11 cellular contexts compared by ENCODE assay signal in the genomic region with DNA sequence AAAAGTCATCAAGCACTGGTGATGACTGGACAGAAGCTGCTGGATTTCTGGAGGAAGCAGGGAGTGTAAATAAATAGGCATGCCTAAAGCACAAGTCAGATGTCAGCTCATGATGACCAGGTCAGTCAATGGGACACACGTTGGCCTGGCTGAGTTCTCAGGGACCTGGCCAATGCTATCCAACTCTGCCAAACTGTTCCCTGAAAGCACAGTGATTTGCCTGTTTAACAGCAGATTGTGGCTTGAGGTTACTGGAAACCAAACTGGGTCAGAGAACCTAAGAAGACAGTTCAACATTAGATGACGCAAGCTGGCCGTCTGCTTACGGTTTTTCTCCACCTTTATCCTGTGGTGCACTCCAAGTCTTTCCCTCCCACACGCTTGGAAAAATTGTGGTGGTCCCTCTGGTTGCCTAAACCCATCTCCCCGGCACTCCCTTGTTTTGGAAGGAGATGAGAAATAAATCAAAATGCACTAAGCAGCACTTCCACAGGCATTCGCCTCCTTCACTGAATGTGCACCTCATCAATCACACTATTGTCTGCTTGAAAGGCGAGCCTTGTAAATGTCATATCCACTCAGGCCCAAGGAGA.
DNase-seq lines count a peak whose midpoint lies in the region; ATAC-seq and TF ChIP-seq lines count a peak whose summit lies in the region.
"Had no signal": no experiment of that assay in that cellular context is flagged by ENCODE, and none has a peak within 500 bp of the region (broad histone marks: within the 10 kb centered on the region; RNA-seq: fewer than 3 reads in every experiment).

No MANE protein-coding gene starts in this region.

- H3K27me3 ChIP-seq in fibroblast of lung (ENCODE audit: control insufficient read depth, insufficient read depth, low read length), result no peaks in the 10 kb centered on the region
- no peaks in the 10 kb centered on the region for H3K27me3 ChIP-seq in ovary
- H3K27me3 ChIP-seq in neuronal stem cell (ENCODE audit: control insufficient read depth in 3 of 3, insufficient read depth in 3 of 3, low read depth in 1 of 3, low read length in 3 of 3), result no peaks in the 10 kb centered on the region

- H2AFZ ChIP-seq in fibroblast of lung (ENCODE audit: low read length) (no peak overlapping the region), neuronal stem cell (ENCODE audit: low read length) (no peak overlapping the region), OCI-LY7 (ENCODE audit: low read length) (no peak overlapping the region)

- H3K9ac ChIP-seq in fibroblast of lung (ENCODE audit: insufficient read depth, low read length), result no peak overlapping the region
- no peak overlapping the region for H3K9ac ChIP-seq in neuronal stem cell (ENCODE audit: low read depth, low read length, poor library complexity)

- H4K8ac ChIP-seq in neuronal stem cell (ENCODE audit: low read depth, low read length), result no peak overlapping the region

- H3K4me1 ChIP-seq in fibroblast of lung (ENCODE audit: control insufficient read depth, extremely low read depth, insufficient read depth, low read length) (peaks cover 13% of the 10 kb centered on the region), ovary (ENCODE audit: insufficient read depth) (peaks cover 4% of the 10 kb centered on the region), neuronal stem cell (ENCODE audit: control insufficient read depth in 2 of 2, insufficient read depth in 1 of 2, low read depth in 1 of 2, low read length in 2 of 2) (peaks cover 29 to 33% of the 10 kb centered on the region in 2 donors), OCI-LY7 (ENCODE audit: insufficient read depth, low read length, poor library complexity, severe bottlenecking) (no peaks in the 10 kb centered on the region)

- H2BK15ac ChIP-seq in neuronal stem cell (ENCODE audit: low read length), result no peak overlapping the region

- no peak overlapping the region for H3K4ac ChIP-seq in neuronal stem cell (ENCODE audit: low read length)

- BruUV-seq in OCI-LY7 (replicated peaks; lab: Mats Ljungman, UMichigan), result no TSS peak

- ATAC-seq in GM21423 (IDR thresholded peaks at IDR 0.05; ENCODE audit: unreplicated experiment), result no peak
- ATAC-seq: activated CD4-positive, alpha-beta T cell treated with anti-CD3 and anti-CD28 coated beads for 36 hours; natural killer cell treated with Interleukin-12 subunit alpha and Interleukin-12 subunit beta and Interleukin-15 and Interleukin-18, amount 100 ng/mL, for 72 hours had no signal

- no peak overlapping the region for H3K18ac ChIP-seq in neuronal stem cell (ENCODE audit: low read length)

- DNase-seq in COLO829 (ENCODE audit: low spot score), result peak; percentile 80
- peak; percentile 95 for DNase-seq in M059J (ENCODE audit: low read depth)
- DNase-seq in fibroblast of lung (ENCODE audit: low read depth in 2 of 2), result peak; percentile 95 to 99
- DNase-seq in ovary, result peak; percentile 54 to 79 (median 68)
- no peak for DNase-seq in NCI-H2029 treated with DMSO at 0.1 percent for 48 hours (lab: John Stamatoyannopoulos, UW)
- DNase-seq in neuronal stem cell (ENCODE audit: low spot score), result no peak
- no peak for DNase-seq in OCI-LY7 (ENCODE audit: low spot score)
- DNase-seq: activated CD4-positive, alpha-beta T cell treated with anti-CD3 and anti-CD28 coated beads for 36 hours; erythroblast had no signal

- no peak for TF ChIP-seq EP300 in ovary (IDR thresholded peaks at IDR 0.05)

- no peak overlapping the region for H3K4me3 ChIP-seq in fibroblast of lung (replicated peaks in 1 of 4; ENCODE audit: control extremely low read depth in 1 of 4, insufficient read depth in 1 of 4, low read depth in 3 of 4, low read length in 4 of 4)
- no peak overlapping the region for H3K4me3 ChIP-seq in ovary
- H3K4me3 ChIP-seq in neuronal stem cell (ENCODE audit: low read length in 2 of 2), result no peak overlapping the region
- H3K4me3 ChIP-seq in OCI-LY7 (ENCODE audit: low read depth, low read length, poor library complexity, severe bottlenecking), result no peak overlapping the region

- TF ChIP-seq CTCF in fibroblast of lung (conservative IDR thresholded peaks at IDR 0.05 in 1 of 2, IDR thresholded peaks at IDR 0.05 in 1 of 2; ENCODE audit: low read depth in 1 of 2, low read length in 2 of 2), result no peak
- TF ChIP-seq CTCF in ovary (IDR thresholded peaks at IDR 0.05), result no peak
- TF ChIP-seq CTCF in OCI-LY7 (conservative IDR thresholded peaks at IDR 0.05; ENCODE audit: low read length), result no peak

- H3K79me2 ChIP-seq in fibroblast of lung (ENCODE audit: control insufficient read depth, insufficient read depth, low read length) (no peaks in the 10 kb centered on the region), OCI-LY7 (ENCODE audit: insufficient read depth, low read depth, low read length) (no peaks in the 10 kb centered on the region)

- H2BK120ac ChIP-seq in neuronal stem cell (ENCODE audit: low read depth, low read length), result no peak overlapping the region

- H2BK5ac ChIP-seq in neuronal stem cell (ENCODE audit: low read length), result no peak overlapping the region

- POLR2A ChIA-PET in OCI-LY7 (lab: Charles Lee), result no interaction called here

- intact Hi-C loops in ovary (cut with DNase I), result no loop called here
- intact Hi-C loops in OCI-LY7 (cut with micrococcal nuclease; ENCODE audit: unreplicated experiment), result no loop called here

- WGBS in ovary, 3 donors, result 38 to 66% (median 43%) methylated on average over 8 of the region's 8 CpGs
- WGBS in neuronal stem cell (ENCODE audit: extremely low coverage in 2 of 2, insufficient read length in 2 of 2, insufficient replicate concordance in 1 of 2), 2 donors, result no CpG with 5 or more reads among the region's 8 CpGs

- H3K9me3 ChIP-seq in fibroblast of lung (ENCODE audit: control insufficient read depth, insufficient read depth, low read depth, low read length), result no peaks in the 10 kb centered on the region
- H3K9me3 ChIP-seq in ovary, result no peaks in the 10 kb centered on the region
- H3K9me3 ChIP-seq in neuronal stem cell (replicated peaks in 1 of 2; ENCODE audit: control insufficient read depth in 2 of 2, insufficient read depth in 1 of 2, low read depth in 1 of 2, low read length in 2 of 2), result peaks cover 9 to 28% of the 10 kb centered on the region in 2 donors
- H3K9me3 ChIP-seq in OCI-LY7 (ENCODE audit: low read length), result peaks cover 14% of the 10 kb centered on the region; the same call in 1 of the 2 replicates

- H3K27ac ChIP-seq in fibroblast of lung (ENCODE audit: insufficient read depth, low read length), result peak overlapping the region; percentile 7
- H3K27ac ChIP-seq in ovary, result no peak overlapping the region
- H3K27ac ChIP-seq in neuronal stem cell (replicated peaks; ENCODE audit: low read length), result no peak overlapping the region
- H3K27ac ChIP-seq in OCI-LY7 (ENCODE audit: low read depth, low read length, poor library complexity, severe bottlenecking), result no peak overlapping the region

- no peak for TF ChIP-seq POLR2A in ovary (IDR thresholded peaks at IDR 0.05)

- no peak overlapping the region for H3K23ac ChIP-seq in neuronal stem cell (ENCODE audit: low read depth, low read length, poor library complexity)

- CTCF ChIA-PET in OCI-LY7 (lab: Charles Lee; ENCODE audit: unreplicated experiment), result no interaction called here

- no peak overlapping the region for H4K91ac ChIP-seq in neuronal stem cell (ENCODE audit: low read depth, low read length, poor library complexity)

- H4K20me1 ChIP-seq in fibroblast of lung (ENCODE audit: control insufficient read depth, extremely low read depth, insufficient read depth, low read length) (no peaks in the 10 kb centered on the region), OCI-LY7 (ENCODE audit: insufficient read depth, low read length) (no peaks in the 10 kb centered on the region)

- no peak overlapping the region for H2AK5ac ChIP-seq in neuronal stem cell (ENCODE audit: low read depth, low read length)

- H3K14ac ChIP-seq in neuronal stem cell (ENCODE audit: low read length), result no peak overlapping the region

- H2BK12ac ChIP-seq in neuronal stem cell (ENCODE audit: low read length), result no peak overlapping the region

- H3K9me2 ChIP-seq in OCI-LY7 (ENCODE audit: insufficient read depth, low read length), result no peaks in the 10 kb centered on the region

- peak overlapping the region; percentile 48 for H3K4me2 ChIP-seq in fibroblast of lung (ENCODE audit: extremely low read depth, insufficient read depth, low read length)
- H3K4me2 ChIP-seq in neuronal stem cell (ENCODE audit: insufficient read depth, low read length, poor library complexity, severe bottlenecking), result no peak overlapping the region
- no peak overlapping the region for H3K4me2 ChIP-seq in OCI-LY7 (ENCODE audit: low read length)

- H3K36me3 ChIP-seq in fibroblast of lung (ENCODE audit: control insufficient read depth, insufficient read depth, low read length) (no peaks in the 10 kb centered on the region), ovary (no peaks in the 10 kb centered on the region), neuronal stem cell (replicated peaks in 1 of 2; ENCODE audit: control insufficient read depth in 2 of 2, insufficient read depth in 2 of 2, low read length in 2 of 2) (peaks cover 0 to 5% of the 10 kb centered on the region in 2 donors), OCI-LY7 (ENCODE audit: insufficient read depth, low read length) (peaks cover 8% of the 10 kb centered on the region)

- no peaks in the 10 kb centered on the region for H3K79me1 ChIP-seq in neuronal stem cell (ENCODE audit: low read depth, low read length)

Comparison
In these comparisons a context has a peak if more than half of its experiments do, and no peak if none do; other contexts are left out.
1. DNase-seq: peak in COLO829 (single experiment), M059J (single experiment), fibroblast of lung (2 of 2) and ovary (5 of 5); none in NCI-H2029 treated with DMSO at 0.1 percent for 48 hours (single experiment), neuronal stem cell (single experiment) and OCI-LY7 (single experiment).